ENCODE assay signal across 8 cellular contexts in the genomic region with DNA sequence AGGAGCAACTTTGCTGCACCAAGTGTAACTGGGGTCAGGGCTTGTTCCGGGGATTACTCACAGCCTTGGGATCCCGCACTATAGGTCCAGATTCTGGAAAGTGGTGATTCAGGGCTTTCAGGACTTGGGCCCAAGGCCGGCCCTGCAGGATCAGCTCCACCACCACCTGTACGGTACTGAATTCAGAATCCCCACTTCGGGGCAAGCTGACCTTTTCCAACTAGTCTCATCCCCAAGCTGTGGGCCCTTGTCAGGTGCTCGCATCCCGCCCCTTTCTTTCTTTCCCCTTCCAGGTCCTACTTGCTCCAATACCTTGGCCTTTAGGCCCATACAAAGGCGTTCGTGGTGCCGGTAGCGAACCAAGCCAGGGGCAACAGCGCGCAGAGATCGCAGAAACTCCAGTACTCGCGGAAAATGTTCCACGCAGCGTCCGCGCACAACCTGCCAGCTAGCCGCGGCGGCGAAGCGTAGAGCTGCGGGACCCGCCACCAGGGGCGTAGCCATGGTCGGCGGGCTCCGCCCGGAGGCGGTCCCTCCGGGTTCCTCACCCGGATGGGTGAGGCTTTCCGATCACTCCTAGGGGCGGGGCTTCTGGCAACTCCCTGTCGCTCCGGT. TPM values are rescaled to one million over a fixed set of nuclear protein-coding genes. Genes with fewer than 3 reads are reported as not detected.
A peak's percentile ranks its signal among the peaks of the same experiment; 100 is the strongest.
DNase-seq lines count a peak whose midpoint lies in the region; ATAC-seq and TF ChIP-seq lines count a peak whose summit lies in the region.

No MANE protein-coding gene starts in this region.

- H3K36me3 Mint-ChIP-seq in Caco-2 (ENCODE audit: insufficient read depth, unreplicated experiment) = peaks cover 49% of the 10 kb centered on the region
- H3K36me3 Mint-ChIP-seq in stimulated activated effector memory CD8-positive, alpha-beta T cell treated with anti-CD3 and anti-CD28 coated beads, Interleukin-12 subunit alpha, Interleukin-12 subunit beta, amount 100 ng/mL, for 72 hours = peaks cover 62% of the 10 kb centered on the region

- peak; percentile 76 for ATAC-seq in GM19463 (IDR thresholded peaks at IDR 0.05; ENCODE audit: unreplicated experiment)
- ATAC-seq in HG03571 (IDR thresholded peaks at IDR 0.05; ENCODE audit: unreplicated experiment) = peak; percentile 70
- ATAC-seq in stimulated activated effector memory CD8-positive, alpha-beta T cell treated with anti-CD3 and anti-CD28 coated beads, Interleukin-12 subunit alpha, Interleukin-12 subunit beta, amount 100 ng/mL, for 72 hours = peak; percentile 88

- no peaks in the 10 kb centered on the region for H3K27me3 Mint-ChIP-seq in Caco-2 (ENCODE audit: insufficient read depth, unreplicated experiment)

- peak overlapping the region; percentile 74 for H3K4me3 Mint-ChIP-seq in Caco-2 (ENCODE audit: unreplicated experiment)
- H3K4me3 Mint-ChIP-seq in stimulated activated effector memory CD8-positive, alpha-beta T cell treated with anti-CD3 and anti-CD28 coated beads, Interleukin-12 subunit alpha, Interleukin-12 subunit beta, amount 100 ng/mL, for 72 hours = peak overlapping the region; percentile 91

- H3K27me3 ChIP-seq in Caco-2 (replicated peaks; ENCODE audit: control insufficient read depth, insufficient read depth, low read length) (no peaks in the 10 kb centered on the region), NT2/D1 (ENCODE audit: insufficient read depth, insufficient read length) (no peaks in the 10 kb centered on the region), esophagus (ENCODE audit: control insufficient read depth in 1 of 2, insufficient read depth in 2 of 2, low read length in 2 of 2) (no peaks in the 10 kb centered on the region), muscle layer of colon (ENCODE audit: control insufficient read depth in 1 of 2, insufficient read depth in 2 of 2, low read length in 2 of 2) (no peaks in the 10 kb centered on the region)

- peak; percentile 49 to 58 for TF ChIP-seq CTCF in Caco-2 (IDR thresholded peaks at IDR 0.05; ENCODE audit: insufficient read depth in 1 of 2, low read depth in 1 of 2, low read length in 1 of 2, severe bottlenecking in 1 of 2, unreplicated experiment in 1 of 2)

- 1 to 2% methylated on average over 39 of the region's 39 CpGs for WGBS in esophagus, 2 donors

- H3K9me3 Mint-ChIP-seq in Caco-2 (ENCODE audit: unreplicated experiment) = no peaks in the 10 kb centered on the region
- no peaks in the 10 kb centered on the region for H3K9me3 Mint-ChIP-seq in stimulated activated effector memory CD8-positive, alpha-beta T cell treated with anti-CD3 and anti-CD28 coated beads, Interleukin-12 subunit alpha, Interleukin-12 subunit beta, amount 100 ng/mL, for 72 hours

- peaks cover 9% of the 10 kb centered on the region for H3K4me1 Mint-ChIP-seq in Caco-2 (ENCODE audit: low read depth, unreplicated experiment)
- peaks cover 67% of the 10 kb centered on the region for H3K4me1 Mint-ChIP-seq in stimulated activated effector memory CD8-positive, alpha-beta T cell treated with anti-CD3 and anti-CD28 coated beads, Interleukin-12 subunit alpha, Interleukin-12 subunit beta, amount 100 ng/mL, for 72 hours

- H3K27ac ChIP-seq in esophagus (ENCODE audit: low read depth in 2 of 2, low read length in 1 of 2) (peak overlapping the region; percentile 99 to 100), muscle layer of colon (ENCODE audit: low read depth, low read length) (peak overlapping the region; percentile 96)

- no peaks in the 10 kb centered on the region for H3K9me3 ChIP-seq in Caco-2
- no peaks in the 10 kb centered on the region for H3K9me3 ChIP-seq in NT2/D1 (ENCODE audit: insufficient read depth, low read length)
- H3K9me3 ChIP-seq in esophagus (ENCODE audit: control insufficient read depth in 2 of 2, insufficient read depth in 1 of 2, low read depth in 1 of 2, low read length in 1 of 2) = no peaks in the 10 kb centered on the region
- H3K9me3 ChIP-seq in muscle layer of colon (ENCODE audit: low read length) = no peaks in the 10 kb centered on the region

- CTCF ChIA-PET in Caco-2 (lab: Charles Lee) = interaction anchor here (0.6 to 3.8 kb wide), 20 partner anchors 9 to 190 kb away, joined by 3 to 157 read pairs (median 6); partner anchors contain the start of genes CHMP4A, CIDEB, DHRS1 and EMC9

- H3K4me1 ChIP-seq in Caco-2 = no peaks in the 10 kb centered on the region
- no peaks in the 10 kb centered on the region for H3K4me1 ChIP-seq in NT2/D1 (ENCODE audit: insufficient read depth, insufficient read length)
- H3K4me1 ChIP-seq in esophagus (ENCODE audit: control insufficient read depth in 2 of 2, insufficient read depth in 2 of 2, low read length in 1 of 2) = peaks cover 2 to 12% of the 10 kb centered on the region in 2 donors
- peaks cover 34% of the 10 kb centered on the region for H3K4me1 ChIP-seq in muscle layer of colon (ENCODE audit: insufficient read depth, low read length)

- H3K36me3 ChIP-seq in Caco-2 (ENCODE audit: control insufficient read depth, insufficient read depth, low read length) (peaks cover 2% of the 10 kb centered on the region), NT2/D1 (ENCODE audit: insufficient read depth, insufficient read length, low read length) (peaks cover 45% of the 10 kb centered on the region), esophagus (ENCODE audit: control insufficient read depth in 2 of 2, insufficient read depth in 2 of 2, low read length in 1 of 2) (peaks cover 19 to 29% of the 10 kb centered on the region in 2 donors), muscle layer of colon (ENCODE audit: insufficient read depth, low read length) (peaks cover 42% of the 10 kb centered on the region)

- POLR2A ChIA-PET in Caco-2 (lab: Charles Lee) = interaction anchor here (0.6 to 2.5 kb wide), 26 partner anchors 9 to 200 kb away, joined by 3 to 39 read pairs (median 6); partner anchors contain the start of genes CBLN3, CHMP4A, CIDEB and DCAF11

- DNase-seq in Caco-2 = peak; percentile 95
- DNase-seq in NT2/D1 (ENCODE audit: low read depth, low spot score) = peak; percentile 68
- peak; percentile 92 for DNase-seq in activated T-cell treated with anti-CD3 and anti-CD28 coated beads for 48 hours (ENCODE audit: low read depth)
- no peak for DNase-seq in stimulated activated effector memory CD8-positive, alpha-beta T cell treated with anti-CD3 and anti-CD28 coated beads, Interleukin-12 subunit alpha, Interleukin-12 subunit beta, amount 100 ng/mL, for 72 hours (ENCODE audit: low spot score in 2 of 2)

- TSS peak; percentile 35 for BruUV-seq in Caco-2 (replicated peaks; lab: Mats Ljungman, UMichigan)

- H3K27ac Mint-ChIP-seq in Caco-2 (ENCODE audit: unreplicated experiment) = peak overlapping the region; percentile 91
- peak overlapping the region; percentile 98 for H3K27ac Mint-ChIP-seq in stimulated activated effector memory CD8-positive, alpha-beta T cell treated with anti-CD3 and anti-CD28 coated beads, Interleukin-12 subunit alpha, Interleukin-12 subunit beta, amount 100 ng/mL, for 72 hours

- peak overlapping the region; percentile 81 for H3K9ac ChIP-seq in NT2/D1 (ENCODE audit: insufficient read length, low read depth)
- H3K9ac ChIP-seq in muscle layer of colon (ENCODE audit: low read length) = peak overlapping the region; percentile 66

- peak overlapping the region; percentile 71 for H3K4me3 ChIP-seq in Caco-2 (ENCODE audit: low read depth, low read length)
- peak overlapping the region; percentile 71 for H3K4me3 ChIP-seq in NT2/D1 (ENCODE audit: insufficient read length, low read depth)
- peak overlapping the region; percentile 69 to 76 for H3K4me3 ChIP-seq in esophagus (ENCODE audit: low read depth in 1 of 2, low read length in 2 of 2)
- peak overlapping the region; percentile 78 for H3K4me3 ChIP-seq in muscle layer of colon (ENCODE audit: low read depth in 1 of 2, low read length in 2 of 2)

- intact Hi-C loops in Caco-2 (cut with micrococcal nuclease; ENCODE audit: unreplicated experiment) = loop anchor here (1.0 to 2.0 kb wide), 3 partner anchors 10 to 195 kb away; partner anchors contain the start of genes GMPR2, MDP1 and NEDD8

RNA-seq across cellular contexts. Expression of gene TINF2, which starts 0.5 kb away (rescaled TPM):
- 33.4 and 34.4 TPM in 2 replicates for total RNA-seq in Caco-2 (2022)
- polyA plus RNA-seq in esophagus = 10 to 100 TPM; 49.2 to 49.8 TPM

RNA-seq across cellular contexts. Expression of gene GMPR2, which starts 9.2 kb away (rescaled TPM):
- total RNA-seq in Caco-2 (2022) = 76.9 and 80.1 TPM in 2 replicates
- 10 to 100 TPM; 24.5 to 35.0 TPM for polyA plus RNA-seq in esophagus

RNA-seq across cellular contexts. Expression of gene NEDD8, which starts 9.8 kb away (rescaled TPM):
- total RNA-seq in Caco-2 (2022) = 210 and 218 TPM in 2 replicates
- 100 to 1,000 TPM; 116 to 220 TPM for polyA plus RNA-seq in esophagus

RNA-seq across cellular contexts. Expression of gene TGM1, which starts 21.0 kb away (rescaled TPM):
- total RNA-seq in Caco-2 (2022) = 5.9 and 6.1 TPM in 2 replicates
- polyA plus RNA-seq in esophagus = 100 to 1,000 TPM; 609 to 890 TPM

RNA-seq across cellular contexts. Expression of gene MDP1, which starts 26.1 kb away (rescaled TPM):
- 19.6 and 20.5 TPM in 2 replicates for total RNA-seq in Caco-2 (2022)
- 10 to 100 TPM; 12.1 to 12.8 TPM for polyA plus RNA-seq in esophagus

Comparison
In these comparisons a context has a peak if more than half of its experiments do, and no peak if none do; other contexts are left out.
1. DNase-seq: peak in Caco-2 (2 of 2), NT2/D1 (single experiment) and activated T-cell treated with anti-CD3 and anti-CD28 coated beads for 48 hours (single experiment); none in stimulated activated effector memory CD8-positive, alpha-beta T cell treated with anti-CD3 and anti-CD28 coated beads, Interleukin-12 subunit alpha, Interleukin-12 subunit beta, amount 100 ng/mL, for 72 hours (0 of 2).
2. Peak in every context shown above with its lines, with median percentiles within 50 percentile points of each other: H3K4me3 ChIP-seq and ATAC-seq.